Comparison of ENCODE assay signal across 8 cellular contexts in the genomic region with DNA sequence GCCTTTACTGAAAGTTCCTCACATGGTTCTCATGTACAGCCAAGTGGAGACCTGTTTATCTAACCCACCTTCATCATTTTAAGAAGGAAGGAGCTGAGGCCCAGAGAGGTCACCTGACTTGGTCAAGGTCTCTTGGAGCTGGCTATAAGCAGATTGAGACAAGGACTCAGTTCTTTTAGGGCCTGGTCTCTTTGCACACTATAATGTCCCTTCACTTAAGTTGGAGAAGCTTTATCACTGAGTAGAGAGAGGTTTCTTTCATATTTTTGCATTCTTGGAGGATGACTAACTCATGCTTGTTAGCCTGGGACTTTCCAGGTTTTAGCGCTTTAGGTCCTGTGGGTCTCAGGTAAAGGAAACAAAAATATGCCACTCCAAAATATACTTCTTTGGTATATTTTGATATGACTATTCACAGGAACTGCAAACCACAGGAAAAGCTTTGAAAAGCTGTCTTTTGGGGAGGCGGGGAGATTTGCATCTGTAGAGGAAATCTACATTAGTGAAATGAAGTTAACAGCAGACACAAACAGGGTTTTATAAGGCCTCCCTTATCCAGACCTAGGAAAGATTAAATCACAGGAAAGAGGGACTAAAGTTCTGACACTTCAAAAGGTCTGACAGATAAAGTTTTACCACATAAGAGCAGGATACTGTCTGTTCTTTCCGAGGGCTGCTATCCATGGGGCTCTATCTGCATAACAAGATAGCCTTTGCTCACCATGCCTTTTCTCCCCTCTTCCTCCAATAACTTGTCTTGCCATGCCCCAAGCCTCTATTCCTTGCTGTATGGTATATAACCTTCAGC.
DNase-seq lines count a peak whose midpoint lies in the region; TF ChIP-seq lines count a peak whose summit lies in the region.

No MANE protein-coding gene starts in this region.

- TF ChIP-seq CTCF in neural cell (IDR thresholded peaks at IDR 0.05; ENCODE audit: poor library complexity, severe bottlenecking) (no peak), left ventricle myocardium inferior (IDR thresholded peaks at IDR 0.05; ENCODE audit: borderline replicate concordance) (no peak)

- no peak for TF ChIP-seq EP300 in neural cell (conservative IDR thresholded peaks at IDR 0.05; ENCODE audit: poor library complexity, severe bottlenecking)

- DNase-seq in activated T-cell treated with anti-CD3 and anti-CD28 coated beads for 1 hour (ENCODE audit: low read depth) (peak; percentile 10), NCI-H82 (lab: John Stamatoyannopoulos, UW) (no peak), left ventricle myocardium inferior (no peak), AG08395 (ENCODE audit: low spot score) (no peak)
- no peak for DNase-seq in activated T-cell treated with anti-CD3 and anti-CD28 coated beads, Interleukin-2, amount 50 U/mL, for 1 hour
- DNase-seq in activated T-helper 2 cell treated with anti-CD3 and anti-CD28 coated beads, Interferon-gamma antibody, Interleukin-2, Interleukin-4, amounts not matched to agents 10 μg/mL and 5 μg/mL and 100 μg/mL, durations not matched to agents 14 hours and 24 hours and 36 hours (ENCODE audit: low spot score), result peak; percentile 52

- peaks cover 60% of the 10 kb centered on the region for H3K4me1 Mint-ChIP-seq in activated T-helper 2 cell treated with anti-CD3 and anti-CD28 coated beads, Interferon-gamma antibody, Interleukin-2, Interleukin-4, amounts not matched to agents 10 μg/mL and 5 μg/mL and 100 μg/mL, durations not matched to agents 14 hours and 24 hours and 36 hours (ENCODE audit: low read depth)

- H3K27ac ChIP-seq in HUES6 (ENCODE audit: low read depth, low read length) (no peak overlapping the region; the same call in 1 of the 2 replicates), neural cell (ENCODE audit: low read length) (peak overlapping the region; percentile 95), left ventricle myocardium inferior (replicated peaks) (no peak overlapping the region)

- TF ChIP-seq RAD21 in neural cell (conservative IDR thresholded peaks at IDR 0.05), result no peak

- no peak overlapping the region for H2AFZ ChIP-seq in neural cell (ENCODE audit: low read depth, low read length)

- no peak overlapping the region for H3K4me3 ChIP-seq in HUES6 (ENCODE audit: low read depth, low read length)
- peak overlapping the region; percentile 34 for H3K4me3 ChIP-seq in neural cell (ENCODE audit: low read length)
- no peak overlapping the region for H3K4me3 ChIP-seq in left ventricle myocardium inferior

- peak overlapping the region; percentile 58 for H3K4me3 Mint-ChIP-seq in activated T-helper 2 cell treated with anti-CD3 and anti-CD28 coated beads, Interferon-gamma antibody, Interleukin-2, Interleukin-4, amounts not matched to agents 10 μg/mL and 5 μg/mL and 100 μg/mL, durations not matched to agents 14 hours and 24 hours and 36 hours (ENCODE audit: low read depth)

- intact Hi-C loops in activated T-helper 2 cell treated with anti-CD3 and anti-CD28 coated beads, Interferon-gamma antibody, Interleukin-2, Interleukin-4, amounts not matched to agents 10 μg/mL and 5 μg/mL and 100 μg/mL, durations not matched to agents 14 hours and 24 hours and 36 hours (cut with micrococcal nuclease), result loop anchor here (1.0 to 10.0 kb wide), 14 partner anchors 24 to 1462 kb away; partner anchors contain the start of genes IL31RA and IL6ST
- intact Hi-C loops in left ventricle myocardium inferior (cut with micrococcal nuclease), result no loop called here

- H3K36me3 Mint-ChIP-seq in activated T-helper 2 cell treated with anti-CD3 and anti-CD28 coated beads, Interferon-gamma antibody, Interleukin-2, Interleukin-4, amounts not matched to agents 10 μg/mL and 5 μg/mL and 100 μg/mL, durations not matched to agents 14 hours and 24 hours and 36 hours (ENCODE audit: low read depth), result peaks cover 15% of the 10 kb centered on the region

- H3K9ac ChIP-seq in HUES6 (ENCODE audit: low read length) (peak overlapping the region; percentile 1), neural cell (ENCODE audit: low read length) (peak overlapping the region; percentile 61)

- no peaks in the 10 kb centered on the region for H3K27me3 Mint-ChIP-seq in activated T-helper 2 cell treated with anti-CD3 and anti-CD28 coated beads, Interferon-gamma antibody, Interleukin-2, Interleukin-4, amounts not matched to agents 10 μg/mL and 5 μg/mL and 100 μg/mL, durations not matched to agents 14 hours and 24 hours and 36 hours (ENCODE audit: low read depth)

- H3K9me3 ChIP-seq in HUES6 (ENCODE audit: control insufficient read depth, insufficient read depth, low read depth, low read length), result peaks cover 6% of the 10 kb centered on the region
- no peaks in the 10 kb centered on the region for H3K9me3 ChIP-seq in neural cell (ENCODE audit: low read length)
- H3K9me3 ChIP-seq in left ventricle myocardium inferior (replicated peaks), result no peaks in the 10 kb centered on the region

- peaks cover 10% of the 10 kb centered on the region for H3F3A ChIP-seq in neural cell (ENCODE audit: insufficient read depth, low read length, poor library complexity, severe bottlenecking)

- H3K4me1 ChIP-seq in HUES6 (ENCODE audit: control insufficient read depth, insufficient read depth, low read length), result peaks cover 12% of the 10 kb centered on the region; the same call in 1 of the 2 replicates
- peaks cover 30% of the 10 kb centered on the region for H3K4me1 ChIP-seq in left ventricle myocardium inferior

- no peaks in the 10 kb centered on the region for H3K79me2 ChIP-seq in neural cell (replicated peaks; ENCODE audit: insufficient read depth, low read length)

- no peaks in the 10 kb centered on the region for H3K36me3 ChIP-seq in HUES6 (ENCODE audit: control insufficient read depth, insufficient read depth, low read length)
- no peaks in the 10 kb centered on the region for H3K36me3 ChIP-seq in neural cell (ENCODE audit: insufficient read depth, low read length)
- no peaks in the 10 kb centered on the region for H3K36me3 ChIP-seq in left ventricle myocardium inferior

- H3K27me3 ChIP-seq in HUES6 (ENCODE audit: control insufficient read depth, insufficient read depth, low read length) (no peaks in the 10 kb centered on the region), neural cell (ENCODE audit: insufficient read depth, low read depth, low read length) (no peaks in the 10 kb centered on the region), left ventricle myocardium inferior (ENCODE audit: low read depth) (no peaks in the 10 kb centered on the region)

- H3K4me2 ChIP-seq in neural cell (ENCODE audit: low read length), result peak overlapping the region; percentile 36

- H3K27ac Mint-ChIP-seq in activated T-helper 2 cell treated with anti-CD3 and anti-CD28 coated beads, Interferon-gamma antibody, Interleukin-2, Interleukin-4, amounts not matched to agents 10 μg/mL and 5 μg/mL and 100 μg/mL, durations not matched to agents 14 hours and 24 hours and 36 hours, result peak overlapping the region; percentile 89

- H3K9me3 Mint-ChIP-seq in activated T-helper 2 cell treated with anti-CD3 and anti-CD28 coated beads, Interferon-gamma antibody, Interleukin-2, Interleukin-4, amounts not matched to agents 10 μg/mL and 5 μg/mL and 100 μg/mL, durations not matched to agents 14 hours and 24 hours and 36 hours, result peaks cover 11% of the 10 kb centered on the region

- H3K9me2 ChIP-seq in neural cell (ENCODE audit: insufficient read depth, low read length), result no peaks in the 10 kb centered on the region

- H4K20me1 ChIP-seq in neural cell (ENCODE audit: insufficient read depth), result no peaks in the 10 kb centered on the region

TF ChIP-seq in neural cell, 6 proteins besides CTCF, POLR2A, EP300 and RAD21:
- TF ChIP-seq TAF1 (IDR thresholded peaks at IDR 0.05; ENCODE audit: low read depth) (no peak), SMC3 (conservative IDR thresholded peaks at IDR 0.05; ENCODE audit: poor library complexity) (no peak), MXI1 (conservative IDR thresholded peaks at IDR 0.05; ENCODE audit: poor library complexity, severe bottlenecking) (no peak), EZH2 (IDR thresholded peaks at IDR 0.05; ENCODE audit: borderline replicate concordance, insufficient read depth, low read length, poor library complexity, severe bottlenecking) (no peak), POLR2AphosphoS5 (IDR thresholded peaks at IDR 0.05) (no peak)
- TF ChIP-seq, protein P1, sequence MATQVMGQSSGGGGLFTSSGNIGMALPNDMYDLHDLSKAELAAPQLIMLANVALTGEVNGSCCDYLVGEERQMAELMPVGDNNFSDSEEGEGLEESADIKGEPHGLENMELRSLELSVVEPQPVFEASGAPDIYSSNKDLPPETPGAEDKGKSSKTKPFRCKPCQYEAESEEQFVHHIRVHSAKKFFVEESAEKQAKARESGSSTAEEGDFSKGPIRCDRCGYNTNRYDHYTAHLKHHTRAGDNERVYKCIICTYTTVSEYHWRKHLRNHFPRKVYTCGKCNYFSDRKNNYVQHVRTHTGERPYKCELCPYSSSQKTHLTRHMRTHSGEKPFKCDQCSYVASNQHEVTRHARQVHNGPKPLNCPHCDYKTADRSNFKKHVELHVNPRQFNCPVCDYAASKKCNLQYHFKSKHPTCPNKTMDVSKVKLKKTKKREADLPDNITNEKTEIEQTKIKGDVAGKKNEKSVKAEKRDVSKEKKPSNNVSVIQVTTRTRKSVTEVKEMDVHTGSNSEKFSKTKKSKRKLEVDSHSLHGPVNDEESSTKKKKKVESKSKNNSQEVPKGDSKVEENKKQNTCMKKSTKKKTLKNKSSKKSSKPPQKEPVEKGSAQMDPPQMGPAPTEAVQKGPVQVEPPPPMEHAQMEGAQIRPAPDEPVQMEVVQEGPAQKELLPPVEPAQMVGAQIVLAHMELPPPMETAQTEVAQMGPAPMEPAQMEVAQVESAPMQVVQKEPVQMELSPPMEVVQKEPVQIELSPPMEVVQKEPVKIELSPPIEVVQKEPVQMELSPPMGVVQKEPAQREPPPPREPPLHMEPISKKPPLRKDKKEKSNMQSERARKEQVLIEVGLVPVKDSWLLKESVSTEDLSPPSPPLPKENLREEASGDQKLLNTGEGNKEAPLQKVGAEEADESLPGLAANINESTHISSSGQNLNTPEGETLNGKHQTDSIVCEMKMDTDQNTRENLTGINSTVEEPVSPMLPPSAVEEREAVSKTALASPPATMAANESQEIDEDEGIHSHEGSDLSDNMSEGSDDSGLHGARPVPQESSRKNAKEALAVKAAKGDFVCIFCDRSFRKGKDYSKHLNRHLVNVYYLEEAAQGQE (IDR thresholded peaks at IDR 0.05; ENCODE audit: borderline replicate concordance), result no peak

Comparison
In these comparisons a context has a peak if more than half of its experiments do, and no peak if none do; other contexts are left out.
1. DNase-seq: peak in activated T-cell treated with anti-CD3 and anti-CD28 coated beads for 1 hour (single experiment) and activated T-helper 2 cell treated with anti-CD3 and anti-CD28 coated beads, Interferon-gamma antibody, Interleukin-2, Interleukin-4, amounts not matched to agents 10 μg/mL and 5 μg/mL and 100 μg/mL, durations not matched to agents 14 hours and 24 hours and 36 hours (single experiment); none in activated T-cell treated with anti-CD3 and anti-CD28 coated beads, Interleukin-2, amount 50 U/mL, for 1 hour (single experiment), NCI-H82 (single experiment), left ventricle myocardium inferior (single experiment) and AG08395 (single experiment).